Comparison of ENCODE assay signal across 1 cellular context in genomic region chr3:138079901-138080300, GRCh38.
TF ChIP-seq lines count a peak whose summit lies in the region.

No MANE protein-coding gene starts in this region.

TF ChIP-seq in WTC11, 78 proteins besides CTCF, POLR2A, EP300 and RAD21 (continued from another document):
- TF ChIP-seq AR (CRISPR knock-in tag; IDR thresholded peaks at IDR 0.05) (no peak), ZNF121 (CRISPR knock-in tag; IDR thresholded peaks at IDR 0.05) (no peak), MXD4 (CRISPR knock-in tag; IDR thresholded peaks at IDR 0.05; ENCODE audit: borderline replicate concordance) (no peak), ZNF396 (CRISPR knock-in tag; IDR thresholded peaks at IDR 0.05; ENCODE audit: borderline replicate concordance) (no peak), ZBTB21 (CRISPR knock-in tag; IDR thresholded peaks at IDR 0.05; ENCODE audit: borderline replicate concordance) (no peak), ZMAT4 (CRISPR knock-in tag; IDR thresholded peaks at IDR 0.05) (no peak), CREB1 (CRISPR knock-in tag; IDR thresholded peaks at IDR 0.05) (no peak), SP1 (CRISPR knock-in tag; conservative IDR thresholded peaks at IDR 0.05) (no peak)
